8 cellular contexts compared by ENCODE assay signal in genomic region chr16:64539811-64540210, GRCh38.
"Had no signal": no experiment of that assay in that cellular context is flagged by ENCODE, and none has a peak within 500 bp of the region (broad histone marks: within the 10 kb centered on the region; RNA-seq: fewer than 3 reads in every experiment).

No MANE protein-coding gene starts in this region.

- H3K4me3 ChIP-seq: GM23248, HAP-1 had no signal

- ATAC-seq: HCT116, HepG2 had no signal

- H3K9me3 ChIP-seq: HAP-1 had no signal

- H3K36me3 ChIP-seq: HAP-1 had no signal

- DNase-seq: GM23248, GOT3, H7, HFFc6 had no signal

- H3K4me1 ChIP-seq: HAP-1 had no signal

- H3K27ac ChIP-seq: GM23248, HL-60 had no signal
